23 cellular contexts compared by ENCODE assay signal in genomic region chr9:24044576-24044975, GRCh38.
"Had no signal": no experiment of that assay in that cellular context is flagged by ENCODE, and none has a peak within 500 bp of the region (broad histone marks: within the 10 kb centered on the region; RNA-seq: fewer than 3 reads in every experiment).

No MANE protein-coding gene starts in this region.

- H3K27me3 ChIP-seq: dorsolateral prefrontal cortex, ovary, spleen, testis, tibial artery had no signal

- H3K27me3 Mint-ChIP-seq: naive thymus-derived CD4-positive, alpha-beta T cell; stimulated activated memory B cell treated with anti-CD40 and anti-IgM and Interleukin-4, amounts not matched to agents 10 μg/mL and 1 μg/mL and 100 μg/mL, for 72 hours; type B pancreatic cell had no signal

- H3K4me1 ChIP-seq: psoas muscle, spleen, testis, tibial artery had no signal

- DNase-seq: dorsolateral prefrontal cortex; effector CD4-positive, alpha-beta T cell; head of caudate nucleus; kidney; mesenchymal stem cell; midbrain; naive thymus-derived CD4-positive, alpha-beta T cell; nucleus accumbens; ovary; posterior cingulate gyrus; psoas muscle; right cardiac atrium; spleen; stimulated activated CD4-positive, alpha-beta T cell treated with anti-CD3 and anti-CD28 coated beads, Interleukin-4, amount 100 ng/mL, for 4 hours; stimulated activated naive CD8-positive, alpha-beta T cell treated with anti-CD3 and anti-CD28 coated beads, Interleukin-15, Interleukin-2, amounts not matched to agents 100 U/mL and 50 U/mL, for 24 hours; substantia nigra; testis; tibial artery had no signal

- H3K4me3 Mint-ChIP-seq: naive thymus-derived CD4-positive, alpha-beta T cell; nephron; stimulated activated memory B cell treated with anti-CD40 and anti-IgM and Interleukin-4, amounts not matched to agents 10 μg/mL and 1 μg/mL and 100 μg/mL, for 72 hours; type B pancreatic cell had no signal

- ATAC-seq: left lobe of liver; naive thymus-derived CD4-positive, alpha-beta T cell; psoas muscle; right cardiac atrium; stimulated activated memory B cell treated with anti-CD40 and anti-IgM and Interleukin-4, amounts not matched to agents 10 μg/mL and 1 μg/mL and 100 μg/mL, for 72 hours; stimulated activated naive CD8-positive, alpha-beta T cell treated with anti-CD3 and anti-CD28 coated beads, Interleukin-15, Interleukin-2, amounts not matched to agents 100 U/mL and 50 U/mL, for 24 hours had no signal

- H3K9me3 ChIP-seq: ovary, psoas muscle, testis, tibial artery had no signal

- H3K4me3 ChIP-seq: dorsolateral prefrontal cortex, ovary, psoas muscle, skin epidermis, spleen, testis, tibial artery had no signal

- H3K36me3 Mint-ChIP-seq: stimulated activated memory B cell treated with anti-CD40 and anti-IgM and Interleukin-4, amounts not matched to agents 10 μg/mL and 1 μg/mL and 100 μg/mL, for 72 hours; type B pancreatic cell had no signal

- H3K9me3 Mint-ChIP-seq: nephron, type B pancreatic cell had no signal

- H3K36me3 ChIP-seq: ovary, spleen, tibial artery had no signal

- H3K27ac Mint-ChIP-seq: naive thymus-derived CD4-positive, alpha-beta T cell; nephron; stimulated activated memory B cell treated with anti-CD40 and anti-IgM and Interleukin-4, amounts not matched to agents 10 μg/mL and 1 μg/mL and 100 μg/mL, for 72 hours; type B pancreatic cell had no signal

- H3K4me1 Mint-ChIP-seq: naive thymus-derived CD4-positive, alpha-beta T cell; nephron; stimulated activated memory B cell treated with anti-CD40 and anti-IgM and Interleukin-4, amounts not matched to agents 10 μg/mL and 1 μg/mL and 100 μg/mL, for 72 hours had no signal
